In the genomic region with DNA sequence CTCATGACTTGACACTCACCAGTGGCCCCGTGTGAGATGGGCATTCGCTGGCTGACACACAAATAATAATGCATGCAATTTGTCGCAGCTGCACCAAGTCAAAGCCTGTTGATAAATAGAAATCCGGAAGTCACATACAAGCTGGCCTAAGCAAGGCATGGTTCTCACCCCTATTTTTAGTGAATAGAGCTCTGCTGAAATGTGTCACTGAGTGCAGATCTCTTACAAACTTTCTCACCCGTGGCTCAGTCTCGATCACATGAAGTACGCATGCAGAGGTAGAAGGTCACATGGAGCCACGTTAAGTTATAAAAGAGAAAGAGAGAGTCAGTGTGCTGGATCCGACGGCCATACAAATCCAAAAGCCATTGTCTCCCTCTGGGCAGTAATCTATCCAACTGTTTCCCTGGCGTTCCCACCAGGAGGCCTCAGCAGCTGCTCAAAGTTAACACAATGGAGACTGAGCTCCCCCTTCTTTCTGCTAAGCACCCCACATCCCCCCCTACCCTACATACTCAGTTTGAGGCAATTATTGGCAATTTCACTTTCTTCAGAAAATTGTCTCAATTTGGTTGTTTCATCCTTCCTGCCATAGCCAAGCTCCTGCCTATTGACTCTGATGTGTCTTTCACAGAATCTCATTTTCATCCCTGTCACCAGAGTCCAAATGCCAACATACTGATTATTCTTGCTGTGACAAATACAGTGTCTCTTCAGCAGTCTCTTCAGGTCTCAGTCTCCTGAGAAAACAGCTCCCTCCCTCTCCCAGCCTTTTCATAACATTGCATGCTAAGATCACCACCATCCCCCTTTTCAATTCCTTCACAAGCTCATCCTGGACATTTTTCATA, we compare ENCODE assay signal across 11 cellular contexts.
"Had no signal": no experiment of that assay in that cellular context is flagged by ENCODE, and none has a peak within 500 bp of the region (broad histone marks: within the 10 kb centered on the region; RNA-seq: fewer than 3 reads in every experiment).

No MANE protein-coding gene starts in this region.

- H3K4me3 ChIP-seq: coronary artery, heart right ventricle, skin epidermis had no signal

- H3K27ac ChIP-seq: coronary artery, heart right ventricle, skin epidermis had no signal

- H3K4me1 Mint-ChIP-seq: activated CD4-positive, alpha-beta T cell treated with anti-CD3 and anti-CD28 coated beads, Interleukin-2, amount 10 ng/mL, durations not matched to agents 24 days and 14 days; activated T-helper 17 cell treated with anti-CD3 and anti-CD28 coated beads, Interleukin-2, amount 50 U/mL, for 72 hours had no signal

- DNase-seq: activated CD4-positive, alpha-beta T cell treated with anti-CD3 and anti-CD28 coated beads, Interleukin-2, amount 10 ng/mL, durations not matched to agents 24 days and 14 days; activated naive CD4-positive, alpha-beta T cell treated with anti-CD3 and anti-CD28 coated beads for 36 hours; activated T-cell treated with anti-CD3 and anti-CD28 coated beads for 4 hours; central memory CD4-positive, alpha-beta T cell; effector CD4-positive, alpha-beta T cell; heart right ventricle; occipital lobe had no signal

- H3K27me3 ChIP-seq: heart right ventricle had no signal

- H3K9me3 ChIP-seq: heart right ventricle had no signal

- H3K4me3 Mint-ChIP-seq: activated CD4-positive, alpha-beta T cell treated with anti-CD3 and anti-CD28 coated beads, Interleukin-2, amount 10 ng/mL, durations not matched to agents 24 days and 14 days; activated naive CD4-positive, alpha-beta T cell treated with anti-CD3 and anti-CD28 coated beads for 36 hours; activated T-helper 17 cell treated with anti-CD3 and anti-CD28 coated beads, Interleukin-2, amount 50 U/mL, for 72 hours; mesothelial cell of epicardium had no signal

- H3K36me3 ChIP-seq: heart right ventricle had no signal

- ATAC-seq: activated T-helper 17 cell treated with anti-CD3 and anti-CD28 coated beads, Interleukin-2, amount 50 U/mL, for 72 hours had no signal

- H3K9me3 Mint-ChIP-seq: activated CD4-positive, alpha-beta T cell treated with anti-CD3 and anti-CD28 coated beads, Interleukin-2, amount 10 ng/mL, durations not matched to agents 24 days and 14 days; activated naive CD4-positive, alpha-beta T cell treated with anti-CD3 and anti-CD28 coated beads for 36 hours; activated T-helper 17 cell treated with anti-CD3 and anti-CD28 coated beads, Interleukin-2, amount 50 U/mL, for 72 hours had no signal

- H3K27ac Mint-ChIP-seq: activated CD4-positive, alpha-beta T cell treated with anti-CD3 and anti-CD28 coated beads, Interleukin-2, amount 10 ng/mL, durations not matched to agents 24 days and 14 days; activated naive CD4-positive, alpha-beta T cell treated with anti-CD3 and anti-CD28 coated beads for 36 hours; activated T-helper 17 cell treated with anti-CD3 and anti-CD28 coated beads, Interleukin-2, amount 50 U/mL, for 72 hours; mesothelial cell of epicardium had no signal

- H3K36me3 Mint-ChIP-seq: mesothelial cell of epicardium had no signal

- H3K27me3 Mint-ChIP-seq: activated CD4-positive, alpha-beta T cell treated with anti-CD3 and anti-CD28 coated beads, Interleukin-2, amount 10 ng/mL, durations not matched to agents 24 days and 14 days had no signal
